Comparison of ENCODE assay signal across 22 cellular contexts in genomic region chr11:3046641-3047040, GRCh38.
"Had no signal": no experiment of that assay in that cellular context is flagged by ENCODE, and none has a peak within 500 bp of the region (broad histone marks: within the 10 kb centered on the region; RNA-seq: fewer than 3 reads in every experiment).

No MANE protein-coding gene starts in this region.

- H3K9me3 Mint-ChIP-seq: immature natural killer cell; naive thymus-derived CD8-positive, alpha-beta T cell; stimulated activated naive B cell treated with anti-CD40 and anti-IgM and Interleukin-4, amounts not matched to agents 10 μg/mL and 1 μg/mL and 100 μg/mL, for 72 hours had no signal

- DNase-seq: central memory CD4-positive, alpha-beta T cell; cortex of kidney; dorsolateral prefrontal cortex; effector CD8-positive, alpha-beta T cell; immature natural killer cell; left colon; naive thymus-derived CD8-positive, alpha-beta T cell; right lobe of liver; spleen; stimulated activated CD4-positive, alpha-beta T cell treated with anti-CD3 and anti-CD28 coated beads, Interleukin-15, amount 100 ng/mL, for 24 hours; stimulated activated CD4-positive, alpha-beta T cell treated with anti-CD3 and anti-CD28 coated beads, Interleukin-1b, Interleukin-23, amount 100 ng/mL, for 48 hours; stimulated activated CD4-positive, alpha-beta T cell treated with anti-CD3 and anti-CD28 coated beads, Interleukin-4, amount 100 ng/mL, for 24 hours; stimulated activated naive B cell treated with anti-CD40 and anti-IgM and Interleukin-4, amounts not matched to agents 10 μg/mL and 1 μg/mL and 100 μg/mL, for 72 hours; stomach; transverse colon had no signal

- H3K4me3 ChIP-seq: dorsolateral prefrontal cortex, esophagus muscularis mucosa, gastroesophageal sphincter, ovary, right lobe of liver, spleen, stomach, thoracic aorta, transverse colon had no signal

- H3K4me3 Mint-ChIP-seq: immature natural killer cell; naive thymus-derived CD8-positive, alpha-beta T cell; stimulated activated naive B cell treated with anti-CD40 and anti-IgM and Interleukin-4, amounts not matched to agents 10 μg/mL and 1 μg/mL and 100 μg/mL, for 72 hours had no signal

- H3K27me3 Mint-ChIP-seq: naive thymus-derived CD8-positive, alpha-beta T cell; stimulated activated naive B cell treated with anti-CD40 and anti-IgM and Interleukin-4, amounts not matched to agents 10 μg/mL and 1 μg/mL and 100 μg/mL, for 72 hours had no signal

- H3K27me3 ChIP-seq: dorsolateral prefrontal cortex, esophagus muscularis mucosa, gastroesophageal sphincter, ovary, right lobe of liver, spleen, stomach, transverse colon had no signal

- H3K9me3 ChIP-seq: esophagus muscularis mucosa, gastroesophageal sphincter, ovary, right lobe of liver, spleen, stomach, thoracic aorta, transverse colon had no signal

- H3K27ac Mint-ChIP-seq: immature natural killer cell; naive thymus-derived CD8-positive, alpha-beta T cell; stimulated activated naive B cell treated with anti-CD40 and anti-IgM and Interleukin-4, amounts not matched to agents 10 μg/mL and 1 μg/mL and 100 μg/mL, for 72 hours had no signal

- FAIRE-seq: endometrium, keratinocyte had no signal

- ATAC-seq: gastroesophageal sphincter; left colon; naive thymus-derived CD8-positive, alpha-beta T cell; right lobe of liver; stimulated activated naive B cell treated with anti-CD40 and anti-IgM and Interleukin-4, amounts not matched to agents 10 μg/mL and 1 μg/mL and 100 μg/mL, for 72 hours had no signal

- H3K36me3 ChIP-seq: ovary, right lobe of liver had no signal

- H3K27ac ChIP-seq: epithelial cell of prostate, esophagus muscularis mucosa, gastroesophageal sphincter, ovary, right lobe of liver, spleen, stomach, thoracic aorta, transverse colon had no signal
